ENCODE assay signal across 12 cellular contexts in genomic region chr3:147394168-147394941, GRCh38. TPM values are rescaled to one million over a fixed set of nuclear protein-coding genes. Genes with fewer than 3 reads are reported as not detected.
DNase-seq lines count a peak whose midpoint lies in the region; ATAC-seq and TF ChIP-seq lines count a peak whose summit lies in the region.
"Had no signal": no experiment of that assay in that cellular context is flagged by ENCODE, and none has a peak within 500 bp of the region (broad histone marks: within the 10 kb centered on the region; RNA-seq: fewer than 3 reads in every experiment).

No MANE protein-coding gene starts in this region.

- no peak for ATAC-seq in HG03457 (IDR thresholded peaks at IDR 0.05; ENCODE audit: unreplicated experiment)
- ATAC-seq: activated CD4-positive, alpha-beta T cell treated with anti-CD3 and anti-CD28 coated beads for 36 hours had no signal

- 0 out of 2 replicates have a peak, but pooled peaks cover 4% of the 10 kb centered on the region for H3F3A ChIP-seq in GM23248 (ENCODE audit: insufficient read depth)

- H3K9me2 ChIP-seq in GM23248 (ENCODE audit: insufficient read depth), result no peaks in the 10 kb centered on the region

- peak overlapping the region; percentile 82 for H3K27ac ChIP-seq in GM23248

- peak overlapping the region; percentile 96 for H2AFZ ChIP-seq in GM23248

- 0 out of 2 replicates have a peak, but pooled peaks cover 6% of the 10 kb centered on the region for H3K4me1 ChIP-seq in GM23248 (ENCODE audit: insufficient read depth)

- no peaks in the 10 kb centered on the region for H4K20me1 ChIP-seq in GM23248 (ENCODE audit: insufficient read depth)

- POLR2A ChIA-PET in GM10248 (lab: Yijun Ruan, JAX), result no interaction called here

- in situ Hi-C loops in GM23248 (cut with MboI), result no loop called here

- no peaks in the 10 kb centered on the region for H3K27me3 ChIP-seq in GM23248 (replicated peaks; ENCODE audit: insufficient read depth)

- peaks cover 62% of the 10 kb centered on the region for H3K79me2 ChIP-seq in GM23248 (ENCODE audit: insufficient read depth)

- CTCF ChIA-PET in GM10248 (lab: Yijun Ruan, JAX), result interaction anchor here (1.0 to 1.2 kb wide), 2 partner anchors 11 to 31 kb away, joined by 3 to 4 read pairs; no protein-coding TSS in a partner anchor

- no peaks in the 10 kb centered on the region for H3K9me3 ChIP-seq in GM23248 (ENCODE audit: low read depth)

- WGBS in GM23248 (ENCODE audit: low coverage in 1 of 2, low lambda C conversion rate in 2 of 2, missing lambda C conversion rate in 2 of 2), 2 experiments, result 1% methylated on average over 29 of the region's 29 CpGs

- H3K9ac ChIP-seq in GM23248, result peak overlapping the region; percentile 98

- DNase-seq in GM23248, result peak; percentile 78
- peak; percentile 7 for DNase-seq in NCI-H510A (lab: John Stamatoyannopoulos, UW)
- no peak for DNase-seq in fibroblast of pulmonary artery (ENCODE audit: low read depth)
- DNase-seq in retina, result peak; percentile 79
- DNase-seq in SHP77 (lab: John Stamatoyannopoulos, UW), result no peak
- no peak for DNase-seq in GM10248 (ENCODE audit: extremely low spot score)
- DNase-seq: activated CD4-positive, alpha-beta T cell treated with anti-CD3 and anti-CD28 coated beads for 36 hours; DMS79; KG1; kidney glomerular epithelial cell had no signal

- peak overlapping the region; percentile 86 for H3K4me2 ChIP-seq in GM23248 (ENCODE audit: unreplicated experiment)

- peak overlapping the region; percentile 96 for H3K4me3 ChIP-seq in GM23248
- H3K4me3 ChIP-seq in fibroblast of pulmonary artery (replicated peaks; ENCODE audit: low read depth, low read length), result peak overlapping the region; percentile 7

- TF ChIP-seq CTCF in fibroblast of pulmonary artery (IDR thresholded peaks at IDR 0.05; ENCODE audit: low read length, missing control alignments) (no peak), GM10248 (IDR thresholded peaks at IDR 0.05; ENCODE audit: control extremely low read depth, extremely low read depth, low read depth, missing control alignments) (no peak)

- no peaks in the 10 kb centered on the region; the same call in 1 of the 2 replicates for H3K36me3 ChIP-seq in GM23248 (ENCODE audit: low read depth)

RNA-seq across cellular contexts. Expression of gene ZIC4, which starts 12.0 kb away (rescaled TPM):
- 1.6 and 7.0 TPM in 2 replicates for total RNA-seq in GM23248 (2014; rRNA removed; shearing (Covaris generic))
- 4.3 and 6.3 TPM in 2 replicates for polyA plus RNA-seq in GM23248 (2016; fragmentation: Nextera tagmentation; extraction: Ambion mirVana)
- total RNA-seq: activated CD4-positive, alpha-beta T cell treated with anti-CD3 and anti-CD28 coated beads for 36 hours; epithelial cell of proximal tubule had no signal

RNA-seq across cellular contexts. Expression of gene ZIC1, which starts 14.8 kb away (rescaled TPM):
- total RNA-seq in GM23248 (2014; rRNA removed; shearing (Covaris generic)), result 18.2 and 25.5 TPM in 2 replicates
- polyA plus RNA-seq in GM23248 (2016; fragmentation: Nextera tagmentation; extraction: Ambion mirVana), result 14.0 and 15.5 TPM in 2 replicates
- total RNA-seq: activated CD4-positive, alpha-beta T cell treated with anti-CD3 and anti-CD28 coated beads for 36 hours; epithelial cell of proximal tubule had no signal

Comparison
In these comparisons a context has a peak if more than half of its experiments do, and no peak if none do; other contexts are left out.
1. DNase-seq: peak in GM23248 (single experiment), NCI-H510A (single experiment) and retina (single experiment); none in fibroblast of pulmonary artery (single experiment), SHP77 (0 of 2) and GM10248 (single experiment).